In the genomic region with DNA sequence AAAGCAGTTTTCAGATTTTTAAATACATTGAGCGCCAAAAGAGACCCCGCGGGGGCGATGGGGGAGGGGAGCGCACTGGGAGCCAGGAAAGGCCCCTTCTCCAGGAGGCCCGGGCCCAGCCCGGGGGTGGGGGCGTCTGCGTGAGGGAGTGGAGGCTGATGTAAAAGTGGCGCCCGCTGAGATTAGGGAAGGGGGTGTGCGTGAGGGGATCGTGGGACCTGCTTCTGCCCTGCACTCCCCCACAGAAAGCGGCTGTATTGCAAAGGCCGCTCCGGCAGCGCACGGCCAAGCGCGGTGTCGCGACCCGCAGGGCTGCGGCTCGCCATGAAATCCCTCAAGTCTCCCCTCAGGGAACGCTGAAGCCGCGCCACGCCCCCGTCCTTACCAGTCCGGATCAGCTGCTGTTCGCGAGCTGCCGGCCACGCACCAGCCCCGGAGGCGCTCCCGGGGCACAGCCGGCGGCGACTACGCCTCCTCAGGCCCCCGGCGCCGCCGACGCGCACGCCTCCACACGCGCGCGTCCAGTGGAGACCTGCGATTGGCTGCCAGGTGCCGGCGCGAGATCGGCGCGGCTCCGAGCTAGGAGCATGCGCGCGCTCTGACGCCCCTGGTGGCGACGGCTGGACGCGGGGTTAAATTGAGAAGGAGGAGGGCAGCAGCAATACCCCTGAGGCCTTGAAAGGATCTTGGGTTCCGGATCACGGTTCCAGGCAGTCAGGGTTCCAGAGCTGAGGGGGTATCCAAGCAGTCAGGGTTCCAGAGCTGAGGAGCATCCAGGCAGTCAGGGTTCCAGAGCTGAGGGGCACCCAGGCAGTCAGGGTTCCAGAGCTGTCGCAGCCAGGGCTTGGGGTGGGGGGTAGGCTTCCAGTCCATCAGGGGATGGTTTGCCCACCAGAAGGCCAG, we compare ENCODE assay signal across 2 cellular contexts.
A peak's percentile ranks its signal among the peaks of the same experiment; 100 is the strongest.
TF ChIP-seq lines count a peak whose summit lies in the region.

A gene with protein sequence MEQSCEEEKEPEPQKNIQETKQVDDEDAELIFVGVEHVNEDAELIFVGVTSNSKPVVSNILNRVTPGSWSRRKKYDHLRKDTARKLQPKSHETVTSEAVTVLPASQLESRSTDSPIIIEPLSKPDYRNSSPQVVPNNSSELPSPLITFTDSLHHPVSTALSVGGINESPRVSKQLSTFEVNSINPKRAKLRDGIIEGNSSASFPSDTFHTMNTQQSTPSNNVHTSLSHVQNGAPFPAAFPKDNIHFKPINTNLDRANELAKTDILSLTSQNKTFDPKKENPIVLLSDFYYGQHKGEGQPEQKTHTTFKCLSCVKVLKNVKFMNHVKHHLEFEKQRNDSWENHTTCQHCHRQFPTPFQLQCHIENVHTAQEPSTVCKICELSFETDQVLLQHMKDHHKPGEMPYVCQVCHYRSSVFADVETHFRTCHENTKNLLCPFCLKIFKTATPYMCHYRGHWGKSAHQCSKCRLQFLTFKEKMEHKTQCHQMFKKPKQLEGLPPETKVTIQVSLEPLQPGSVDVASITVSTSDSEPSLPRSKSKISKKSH (minus strand): TSS at position 469 of the 903 bp plus-strand sequence. CDS start 19,344 bp downstream, outside the sequence.

TF ChIP-seq in HEK293, 187 proteins besides CTCF, POLR2A, EP300 and RAD21 (continued from another document and continues in another):
- TF ChIP-seq, protein P1, sequence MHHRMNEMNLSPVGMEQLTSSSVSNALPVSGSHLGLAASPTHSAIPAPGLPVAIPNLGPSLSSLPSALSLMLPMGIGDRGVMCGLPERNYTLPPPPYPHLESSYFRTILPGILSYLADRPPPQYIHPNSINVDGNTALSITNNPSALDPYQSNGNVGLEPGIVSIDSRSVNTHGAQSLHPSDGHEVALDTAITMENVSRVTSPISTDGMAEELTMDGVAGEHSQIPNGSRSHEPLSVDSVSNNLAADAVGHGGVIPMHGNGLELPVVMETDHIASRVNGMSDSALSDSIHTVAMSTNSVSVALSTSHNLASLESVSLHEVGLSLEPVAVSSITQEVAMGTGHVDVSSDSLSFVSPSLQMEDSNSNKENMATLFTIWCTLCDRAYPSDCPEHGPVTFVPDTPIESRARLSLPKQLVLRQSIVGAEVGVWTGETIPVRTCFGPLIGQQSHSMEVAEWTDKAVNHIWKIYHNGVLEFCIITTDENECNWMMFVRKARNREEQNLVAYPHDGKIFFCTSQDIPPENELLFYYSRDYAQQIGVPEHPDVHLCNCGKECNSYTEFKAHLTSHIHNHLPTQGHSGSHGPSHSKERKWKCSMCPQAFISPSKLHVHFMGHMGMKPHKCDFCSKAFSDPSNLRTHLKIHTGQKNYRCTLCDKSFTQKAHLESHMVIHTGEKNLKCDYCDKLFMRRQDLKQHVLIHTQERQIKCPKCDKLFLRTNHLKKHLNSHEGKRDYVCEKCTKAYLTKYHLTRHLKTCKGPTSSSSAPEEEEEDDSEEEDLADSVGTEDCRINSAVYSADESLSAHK (tag by site-specific recombination; IDR thresholded peaks at IDR 0.05): 0 out of 2 replicates have a peak, but pooled peaks have one; percentile 24
- TF ChIP-seq, protein P2, sequence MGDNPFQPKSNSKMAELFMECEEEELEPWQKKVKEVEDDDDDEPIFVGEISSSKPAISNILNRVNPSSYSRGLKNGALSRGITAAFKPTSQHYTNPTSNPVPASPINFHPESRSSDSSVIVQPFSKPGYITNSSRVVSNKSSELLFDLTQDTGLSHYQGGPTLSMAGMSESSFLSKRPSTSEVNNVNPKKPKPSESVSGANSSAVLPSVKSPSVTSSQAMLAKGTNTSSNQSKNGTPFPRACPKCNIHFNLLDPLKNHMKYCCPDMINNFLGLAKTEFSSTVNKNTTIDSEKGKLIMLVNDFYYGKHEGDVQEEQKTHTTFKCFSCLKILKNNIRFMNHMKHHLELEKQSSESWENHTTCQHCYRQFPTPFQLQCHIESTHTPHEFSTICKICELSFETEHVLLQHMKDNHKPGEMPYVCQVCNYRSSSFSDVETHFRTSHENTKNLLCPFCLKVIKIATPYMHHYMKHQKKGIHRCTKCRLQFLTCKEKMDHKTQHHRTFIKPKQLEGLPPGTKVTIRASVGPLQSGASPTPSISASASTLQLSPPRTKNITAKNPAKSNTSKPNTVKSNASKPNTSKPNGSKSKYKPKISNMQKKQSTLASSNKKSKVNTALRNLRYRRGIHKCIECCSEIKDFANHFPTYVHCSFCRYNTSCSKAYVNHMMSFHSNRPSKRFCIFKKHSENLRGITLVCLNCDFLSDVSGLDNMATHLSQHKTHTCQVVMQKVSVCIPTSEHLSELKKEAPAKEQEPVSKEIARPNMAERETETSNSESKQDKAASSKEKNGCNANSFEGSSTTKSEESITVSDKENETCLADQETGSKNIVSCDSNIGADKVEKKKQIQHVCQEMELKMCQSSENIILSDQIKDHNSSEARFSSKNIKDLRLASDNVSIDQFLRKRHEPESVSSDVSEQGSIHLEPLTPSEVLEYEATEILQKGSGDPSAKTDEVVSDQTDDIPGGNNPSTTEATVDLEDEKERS (tag by site-specific recombination; IDR thresholded peaks at IDR 0.05): no peak
- TF ChIP-seq, protein P3, sequence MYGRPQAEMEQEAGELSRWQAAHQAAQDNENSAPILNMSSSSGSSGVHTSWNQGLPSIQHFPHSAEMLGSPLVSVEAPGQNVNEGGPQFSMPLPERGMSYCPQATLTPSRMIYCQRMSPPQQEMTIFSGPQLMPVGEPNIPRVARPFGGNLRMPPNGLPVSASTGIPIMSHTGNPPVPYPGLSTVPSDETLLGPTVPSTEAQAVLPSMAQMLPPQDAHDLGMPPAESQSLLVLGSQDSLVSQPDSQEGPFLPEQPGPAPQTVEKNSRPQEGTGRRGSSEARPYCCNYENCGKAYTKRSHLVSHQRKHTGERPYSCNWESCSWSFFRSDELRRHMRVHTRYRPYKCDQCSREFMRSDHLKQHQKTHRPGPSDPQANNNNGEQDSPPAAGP (tag by site-specific recombination; IDR thresholded peaks at IDR 0.05): peak; percentile 35; the same call in 1 of the 2 replicates
- TF ChIP-seq, protein P4, sequence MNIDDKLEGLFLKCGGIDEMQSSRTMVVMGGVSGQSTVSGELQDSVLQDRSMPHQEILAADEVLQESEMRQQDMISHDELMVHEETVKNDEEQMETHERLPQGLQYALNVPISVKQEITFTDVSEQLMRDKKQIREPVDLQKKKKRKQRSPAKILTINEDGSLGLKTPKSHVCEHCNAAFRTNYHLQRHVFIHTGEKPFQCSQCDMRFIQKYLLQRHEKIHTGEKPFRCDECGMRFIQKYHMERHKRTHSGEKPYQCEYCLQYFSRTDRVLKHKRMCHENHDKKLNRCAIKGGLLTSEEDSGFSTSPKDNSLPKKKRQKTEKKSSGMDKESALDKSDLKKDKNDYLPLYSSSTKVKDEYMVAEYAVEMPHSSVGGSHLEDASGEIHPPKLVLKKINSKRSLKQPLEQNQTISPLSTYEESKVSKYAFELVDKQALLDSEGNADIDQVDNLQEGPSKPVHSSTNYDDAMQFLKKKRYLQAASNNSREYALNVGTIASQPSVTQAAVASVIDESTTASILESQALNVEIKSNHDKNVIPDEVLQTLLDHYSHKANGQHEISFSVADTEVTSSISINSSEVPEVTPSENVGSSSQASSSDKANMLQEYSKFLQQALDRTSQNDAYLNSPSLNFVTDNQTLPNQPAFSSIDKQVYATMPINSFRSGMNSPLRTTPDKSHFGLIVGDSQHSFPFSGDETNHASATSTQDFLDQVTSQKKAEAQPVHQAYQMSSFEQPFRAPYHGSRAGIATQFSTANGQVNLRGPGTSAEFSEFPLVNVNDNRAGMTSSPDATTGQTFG (tag by site-specific recombination; IDR thresholded peaks at IDR 0.05; ENCODE audit: borderline replicate concordance): no peak
- TF ChIP-seq SCRT2 (tag by site-specific recombination; IDR thresholded peaks at IDR 0.05) (no peak), ZNF561 (tag by site-specific recombination; IDR thresholded peaks at IDR 0.05; ENCODE audit: borderline replicate concordance) (0 out of 2 replicates have a peak, but pooled peaks have one; percentile 19), SP2 (tag by site-specific recombination; IDR thresholded peaks at IDR 0.05) (peak; percentile 51; the same call in 1 of the 2 replicates)
- TF ChIP-seq, protein P5, sequence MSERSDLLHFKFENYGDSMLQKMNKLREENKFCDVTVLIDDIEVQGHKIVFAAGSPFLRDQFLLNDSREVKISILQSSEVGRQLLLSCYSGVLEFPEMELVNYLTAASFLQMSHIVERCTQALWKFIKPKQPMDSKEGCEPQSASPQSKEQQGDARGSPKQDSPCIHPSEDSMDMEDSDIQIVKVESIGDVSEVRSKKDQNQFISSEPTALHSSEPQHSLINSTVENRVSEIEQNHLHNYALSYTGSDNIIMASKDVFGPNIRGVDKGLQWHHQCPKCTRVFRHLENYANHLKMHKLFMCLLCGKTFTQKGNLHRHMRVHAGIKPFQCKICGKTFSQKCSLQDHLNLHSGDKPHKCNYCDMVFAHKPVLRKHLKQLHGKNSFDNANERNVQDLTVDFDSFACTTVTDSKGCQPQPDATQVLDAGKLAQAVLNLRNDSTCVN (tag by site-specific recombination; optimal IDR thresholded peaks at IDR 0.05): peak; percentile 92

TF ChIP-seq in GM12878, 131 proteins besides CTCF, POLR2A, EP300 and RAD21 (continued from another document):
- no peak for TF ChIP-seq RB1 (IDR thresholded peaks at IDR 0.05; ENCODE audit: borderline replicate concordance)
- no peak for TF ChIP-seq KLF5 (IDR thresholded peaks at IDR 0.05; ENCODE audit: partially characterized antibody)
- TF ChIP-seq GABPA (IDR thresholded peaks at IDR 0.05; ENCODE audit: low read depth): no peak
- TF ChIP-seq, protein P6, sequence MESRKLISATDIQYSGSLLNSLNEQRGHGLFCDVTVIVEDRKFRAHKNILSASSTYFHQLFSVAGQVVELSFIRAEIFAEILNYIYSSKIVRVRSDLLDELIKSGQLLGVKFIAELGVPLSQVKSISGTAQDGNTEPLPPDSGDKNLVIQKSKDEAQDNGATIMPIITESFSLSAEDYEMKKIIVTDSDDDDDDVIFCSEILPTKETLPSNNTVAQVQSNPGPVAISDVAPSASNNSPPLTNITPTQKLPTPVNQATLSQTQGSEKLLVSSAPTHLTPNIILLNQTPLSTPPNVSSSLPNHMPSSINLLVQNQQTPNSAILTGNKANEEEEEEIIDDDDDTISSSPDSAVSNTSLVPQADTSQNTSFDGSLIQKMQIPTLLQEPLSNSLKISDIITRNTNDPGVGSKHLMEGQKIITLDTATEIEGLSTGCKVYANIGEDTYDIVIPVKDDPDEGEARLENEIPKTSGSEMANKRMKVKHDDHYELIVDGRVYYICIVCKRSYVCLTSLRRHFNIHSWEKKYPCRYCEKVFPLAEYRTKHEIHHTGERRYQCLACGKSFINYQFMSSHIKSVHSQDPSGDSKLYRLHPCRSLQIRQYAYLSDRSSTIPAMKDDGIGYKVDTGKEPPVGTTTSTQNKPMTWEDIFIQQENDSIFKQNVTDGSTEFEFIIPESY (IDR thresholded peaks at IDR 0.05): no peak
- TF ChIP-seq CEBPB (IDR thresholded peaks at IDR 0.05; ENCODE audit: borderline replicate concordance in 1 of 2, low read depth in 2 of 2, low read length in 2 of 2): no peak
- no peak for TF ChIP-seq RAD51 (IDR thresholded peaks at IDR 0.05)
- no peak for TF ChIP-seq STAT3 (IDR thresholded peaks at IDR 0.05; ENCODE audit: low read depth, low read length)
- TF ChIP-seq RFX5 (IDR thresholded peaks at IDR 0.05; ENCODE audit: low read depth, low read length): peak; percentile 26; the same call in 1 of the 2 replicates
- no peak for TF ChIP-seq CHD4 (IDR thresholded peaks at IDR 0.05)
- TF ChIP-seq, protein P7, sequence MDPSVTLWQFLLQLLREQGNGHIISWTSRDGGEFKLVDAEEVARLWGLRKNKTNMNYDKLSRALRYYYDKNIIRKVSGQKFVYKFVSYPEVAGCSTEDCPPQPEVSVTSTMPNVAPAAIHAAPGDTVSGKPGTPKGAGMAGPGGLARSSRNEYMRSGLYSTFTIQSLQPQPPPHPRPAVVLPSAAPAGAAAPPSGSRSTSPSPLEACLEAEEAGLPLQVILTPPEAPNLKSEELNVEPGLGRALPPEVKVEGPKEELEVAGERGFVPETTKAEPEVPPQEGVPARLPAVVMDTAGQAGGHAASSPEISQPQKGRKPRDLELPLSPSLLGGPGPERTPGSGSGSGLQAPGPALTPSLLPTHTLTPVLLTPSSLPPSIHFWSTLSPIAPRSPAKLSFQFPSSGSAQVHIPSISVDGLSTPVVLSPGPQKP (IDR thresholded peaks at IDR 0.05; ENCODE audit: low read depth, low read length): no peak
- TF ChIP-seq NRF1 (conservative IDR thresholded peaks at IDR 0.05; ENCODE audit: low read depth, low read length): peak; percentile 58
- no peak for TF ChIP-seq RELA (IDR thresholded peaks at IDR 0.05; ENCODE audit: borderline replicate concordance, partially characterized antibody)
- TF ChIP-seq, protein P8, sequence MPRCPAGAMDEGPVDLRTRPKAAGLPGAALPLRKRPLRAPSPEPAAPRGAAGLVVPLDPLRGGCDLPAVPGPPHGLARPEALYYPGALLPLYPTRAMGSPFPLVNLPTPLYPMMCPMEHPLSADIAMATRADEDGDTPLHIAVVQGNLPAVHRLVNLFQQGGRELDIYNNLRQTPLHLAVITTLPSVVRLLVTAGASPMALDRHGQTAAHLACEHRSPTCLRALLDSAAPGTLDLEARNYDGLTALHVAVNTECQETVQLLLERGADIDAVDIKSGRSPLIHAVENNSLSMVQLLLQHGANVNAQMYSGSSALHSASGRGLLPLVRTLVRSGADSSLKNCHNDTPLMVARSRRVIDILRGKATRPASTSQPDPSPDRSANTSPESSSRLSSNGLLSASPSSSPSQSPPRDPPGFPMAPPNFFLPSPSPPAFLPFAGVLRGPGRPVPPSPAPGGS (IDR thresholded peaks at IDR 0.05; ENCODE audit: borderline replicate concordance, insufficient read depth, low read depth, low read length, poor library complexity, severe bottlenecking): no peak
- 0 out of 2 replicates have a peak, but pooled peaks have one; percentile 59 for TF ChIP-seq CHD2 (IDR thresholded peaks at IDR 0.05; ENCODE audit: borderline replicate concordance, low read depth, low read length)
- TF ChIP-seq BHLHE40 (IDR thresholded peaks at IDR 0.05; ENCODE audit: borderline replicate concordance in 1 of 2, low read depth in 2 of 2, low read length in 1 of 2): peak in 1 of 2 experiments; percentile 70; a peak in 2 of 4 replicates
- TF ChIP-seq CREB1 (IDR thresholded peaks at IDR 0.05; ENCODE audit: low read depth): peak; percentile 35; the same call in 1 of the 2 replicates
- TF ChIP-seq POU2F2 (IDR thresholded peaks at IDR 0.05; ENCODE audit: borderline replicate concordance, low read depth, low read length): no peak
- TF ChIP-seq NFIC (IDR thresholded peaks at IDR 0.05; ENCODE audit: low read depth, low read length): no peak
TF ChIP-seq in GM12878: peak in this region for 9.
